In the genomic region with DNA sequence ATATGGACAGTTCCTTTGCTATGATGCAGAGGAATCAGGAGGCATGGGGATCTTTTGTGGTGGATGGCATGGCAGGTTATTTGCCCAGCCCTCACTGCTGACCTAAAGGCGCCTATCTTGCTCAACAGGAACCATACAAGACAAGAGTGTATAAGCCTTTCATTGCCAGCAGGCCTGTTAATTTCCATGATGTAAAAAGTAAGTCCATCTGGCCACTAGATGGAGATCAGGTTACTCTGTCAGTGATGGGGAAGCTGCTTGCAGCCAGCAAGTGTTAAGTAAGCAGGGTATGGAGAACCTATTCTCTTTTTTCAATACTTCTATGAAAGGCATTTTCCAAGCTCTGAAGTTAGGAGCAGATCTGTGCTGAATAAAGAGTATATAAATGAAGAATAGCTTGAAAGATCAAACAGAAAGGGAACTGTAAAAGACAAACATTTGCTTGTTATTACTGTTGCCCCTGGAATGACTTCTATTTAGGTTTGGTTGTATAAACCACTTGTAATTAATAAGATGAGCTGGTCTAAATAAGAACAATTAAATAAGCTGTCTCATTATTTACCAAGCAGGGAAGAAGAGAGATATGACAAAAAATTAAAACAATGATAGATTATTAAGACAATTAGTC, we compare ENCODE assay signal across 8 cellular contexts.
A peak's percentile ranks its signal among the peaks of the same experiment; 100 is the strongest.
DNase-seq lines count a peak whose midpoint lies in the region; ATAC-seq lines count a peak whose summit lies in the region.

No MANE protein-coding gene starts in this region.

- ATAC-seq in GM19455 (IDR thresholded peaks at IDR 0.05; ENCODE audit: unreplicated experiment): peak; percentile 79
- peak; percentile 77 for ATAC-seq in HG03571 (IDR thresholded peaks at IDR 0.05; ENCODE audit: unreplicated experiment)

- no peaks in the 10 kb centered on the region for H3K27me3 Mint-ChIP-seq in activated T-helper 1 cell treated with anti-CD3 and anti-CD28 coated beads, Interleukin-12 subunit alpha, Interleukin-12 subunit beta, Interleukin-2, Interleukin-4 antibody, amounts not matched to agents 30 ng/mL and 10 ng/mL and 1 ng/mL, durations not matched to agents 14 hours and 24 hours and 36 hours (ENCODE audit: insufficient read depth)

- H3K4me3 Mint-ChIP-seq in activated T-helper 1 cell treated with anti-CD3 and anti-CD28 coated beads, Interleukin-12 subunit alpha, Interleukin-12 subunit beta, Interleukin-2, Interleukin-4 antibody, amounts not matched to agents 30 ng/mL and 10 ng/mL and 1 ng/mL, durations not matched to agents 14 hours and 24 hours and 36 hours: no peak overlapping the region

- H3K9me3 Mint-ChIP-seq in activated T-helper 1 cell treated with anti-CD3 and anti-CD28 coated beads, Interleukin-12 subunit alpha, Interleukin-12 subunit beta, Interleukin-2, Interleukin-4 antibody, amounts not matched to agents 30 ng/mL and 10 ng/mL and 1 ng/mL, durations not matched to agents 14 hours and 24 hours and 36 hours: no peaks in the 10 kb centered on the region

- H3K36me3 Mint-ChIP-seq in activated T-helper 1 cell treated with anti-CD3 and anti-CD28 coated beads, Interleukin-12 subunit alpha, Interleukin-12 subunit beta, Interleukin-2, Interleukin-4 antibody, amounts not matched to agents 30 ng/mL and 10 ng/mL and 1 ng/mL, durations not matched to agents 14 hours and 24 hours and 36 hours (ENCODE audit: low read depth): peaks cover 3% of the 10 kb centered on the region

- intact Hi-C loops in activated T-helper 1 cell treated with anti-CD3 and anti-CD28 coated beads, Interleukin-12 subunit alpha, Interleukin-12 subunit beta, Interleukin-2, Interleukin-4 antibody, amounts not matched to agents 30 ng/mL and 10 ng/mL and 1 ng/mL, durations not matched to agents 14 hours and 24 hours and 36 hours (cut with micrococcal nuclease): loop anchor here (1.0 to 5.0 kb wide), 4 partner anchors 234 to 549 kb away; a partner anchor contains a TSS

- peak; percentile 66 for DNase-seq in DMS79 (lab: John Stamatoyannopoulos, UW)
- DNase-seq in NCI-H526 (lab: John Stamatoyannopoulos, UW): peak; percentile 93 to 95
- peak; percentile 28 for DNase-seq in activated T-helper 1 cell treated with anti-CD3 and anti-CD28 coated beads, Interleukin-12 subunit alpha, Interleukin-12 subunit beta, Interleukin-2, Interleukin-4 antibody, amounts not matched to agents 30 ng/mL and 10 ng/mL and 1 ng/mL, durations not matched to agents 14 hours and 24 hours and 36 hours (ENCODE audit: low spot score)
- peak; percentile 61 for DNase-seq in germinal center (ENCODE audit: low spot score)
- DNase-seq in nucleus accumbens (lab: John Stamatoyannopoulos, UW): peak in 40 of 56 donors; percentile 1 to 77 (median 24)
- DNase-seq in activated effector memory CD4-positive, alpha-beta T cell treated with anti-CD3 and anti-CD28 coated beads, Interleukin-2, amount 50 U/mL, for 16 hours: no peak

- no peak overlapping the region for H3K27ac Mint-ChIP-seq in activated T-helper 1 cell treated with anti-CD3 and anti-CD28 coated beads, Interleukin-12 subunit alpha, Interleukin-12 subunit beta, Interleukin-2, Interleukin-4 antibody, amounts not matched to agents 30 ng/mL and 10 ng/mL and 1 ng/mL, durations not matched to agents 14 hours and 24 hours and 36 hours

- no peaks in the 10 kb centered on the region for H3K4me1 Mint-ChIP-seq in activated T-helper 1 cell treated with anti-CD3 and anti-CD28 coated beads, Interleukin-12 subunit alpha, Interleukin-12 subunit beta, Interleukin-2, Interleukin-4 antibody, amounts not matched to agents 30 ng/mL and 10 ng/mL and 1 ng/mL, durations not matched to agents 14 hours and 24 hours and 36 hours (ENCODE audit: low read depth)
